In the genomic region with DNA sequence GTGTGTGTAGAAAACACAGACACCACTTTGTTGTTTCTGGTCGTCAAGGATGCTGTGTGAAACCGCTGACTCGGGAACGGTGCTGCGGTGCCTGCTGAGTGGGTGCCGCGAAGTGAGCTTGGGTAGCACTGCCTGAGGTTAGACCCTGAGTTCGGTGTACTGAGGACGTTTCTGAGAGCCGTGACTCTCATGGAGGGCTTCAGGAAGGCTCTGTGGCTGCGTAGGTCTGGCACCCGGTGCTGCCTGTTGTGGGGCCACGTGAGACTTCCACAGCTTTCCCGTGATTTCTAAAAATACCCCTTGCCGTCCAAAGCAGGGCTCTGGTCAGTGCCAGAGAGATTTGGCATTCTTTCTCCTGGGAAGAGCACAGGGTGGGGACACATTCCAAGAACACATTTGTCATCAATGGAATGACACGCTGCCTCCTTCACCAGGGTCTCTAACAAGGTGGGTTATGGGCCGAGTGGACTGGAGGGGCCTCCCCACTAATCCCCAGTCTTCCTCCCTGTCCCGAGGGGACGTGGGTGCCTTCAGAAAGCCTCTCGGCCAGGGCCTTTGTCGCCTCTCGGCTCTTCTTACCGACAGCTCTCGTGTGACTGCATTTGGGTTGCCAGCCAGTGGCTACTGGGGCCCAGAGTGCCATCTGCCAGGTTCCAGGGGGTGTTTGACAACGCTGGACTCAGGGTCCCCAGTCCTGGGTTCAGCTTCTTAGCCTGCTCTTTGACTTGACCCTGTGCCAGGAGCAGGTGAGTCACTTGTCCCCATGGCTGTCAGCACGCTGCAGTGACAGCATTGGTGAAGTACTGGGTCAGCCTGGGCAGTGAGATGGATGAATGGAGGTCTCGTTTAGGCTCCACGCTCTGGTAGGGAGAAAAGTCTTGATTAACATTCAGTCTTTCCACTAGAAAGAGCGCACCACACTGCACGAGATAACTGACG, we compare ENCODE assay signal across 13 cellular contexts.
DNase-seq lines count a peak whose midpoint lies in the region; ATAC-seq and TF ChIP-seq lines count a peak whose summit lies in the region.
"Had no signal": no experiment of that assay in that cellular context is flagged by ENCODE, and none has a peak within 500 bp of the region (broad histone marks: within the 10 kb centered on the region; RNA-seq: fewer than 3 reads in every experiment).

No MANE protein-coding gene starts in this region.

- no peaks in the 10 kb centered on the region for H3K9me3 ChIP-seq in esophagus squamous epithelium
- no peaks in the 10 kb centered on the region for H3K9me3 ChIP-seq in vagina

- TF ChIP-seq POLR2A in esophagus squamous epithelium (IDR thresholded peaks at IDR 0.05) (no peak), vagina (IDR thresholded peaks at IDR 0.05) (no peak)

- WGBS in esophagus squamous epithelium, 2 donors = 77 to 91% methylated on average over 14 to 19 of the region's 31 CpGs

- no peaks in the 10 kb centered on the region for H3K9me3 Mint-ChIP-seq in activated CD8-positive, alpha-beta memory T cell treated with anti-CD3 and anti-CD28 coated beads, Interleukin-2, amount 10 ng/mL, durations not matched to agents 7 days and 5 days (ENCODE audit: low read depth)
- H3K9me3 Mint-ChIP-seq in neural crest cell = no peaks in the 10 kb centered on the region
- H3K9me3 Mint-ChIP-seq: IgD-negative memory B cell had no signal

- H3K36me3 ChIP-seq in esophagus squamous epithelium (peaks cover 0 to 5% (median 0%) of the 10 kb centered on the region in 3 donors), vagina (no peaks in the 10 kb centered on the region)

- TF ChIP-seq CTCF in esophagus squamous epithelium (IDR thresholded peaks at IDR 0.05) = no peak
- no peak for TF ChIP-seq CTCF in neural crest cell (conservative IDR thresholded peaks at IDR 0.05)
- TF ChIP-seq CTCF in vagina (IDR thresholded peaks at IDR 0.05) = no peak

- DNase-seq in activated CD8-positive, alpha-beta memory T cell treated with anti-CD3 and anti-CD28 coated beads, Interleukin-2, amount 10 ng/mL, durations not matched to agents 7 days and 5 days = no peak
- DNase-seq in activated CD8-positive, alpha-beta memory T cell treated with anti-CD3 and anti-CD28 coated beads, Interleukin-2, amount 50 U/mL, for 4 hours = no peak
- no peak for DNase-seq in esophagus squamous epithelium (lab: John Stamatoyannopoulos, UW)
- no peak for DNase-seq in neural crest cell (ENCODE audit: low read depth, low spot score)
- no peak for DNase-seq in vagina (ENCODE audit: extremely low spot score in 2 of 2)
- DNase-seq in NCI-H2171 treated with DMSO at 0.1 percent for 48 hours (lab: John Stamatoyannopoulos, UW) = no peak
- DNase-seq: amniotic stem cell, EL, NCI-H2029 treated with DMSO at 0.1 percent for 48 hours, T1000 had no signal

- intact Hi-C loops in esophagus squamous epithelium (cut with DNase I) = no loop called here
- intact Hi-C loops in vagina (cut with DNase I) = no loop called here

- no peaks in the 10 kb centered on the region for H3K27me3 Mint-ChIP-seq in activated CD8-positive, alpha-beta memory T cell treated with anti-CD3 and anti-CD28 coated beads, Interleukin-2, amount 10 ng/mL, durations not matched to agents 7 days and 5 days
- H3K27me3 Mint-ChIP-seq in neural crest cell (ENCODE audit: low read depth) = peaks cover 2% of the 10 kb centered on the region
- H3K27me3 Mint-ChIP-seq: IgD-negative memory B cell had no signal

- H3K4me1 ChIP-seq in esophagus squamous epithelium (peaks cover 26 to 60% (median 46%) of the 10 kb centered on the region in 3 donors), vagina (peaks cover 45% of the 10 kb centered on the region)

- CTCF ChIA-PET in activated CD8-positive, alpha-beta memory T cell treated with anti-CD3 and anti-CD28 coated beads, Interleukin-2, amount 10 ng/mL, durations not matched to agents 7 days and 5 days (lab: Charles Lee) = interaction anchor here (1.0 to 2.2 kb wide), 2 partner anchors 14 to 18 kb away, joined by 3 to 10 read pairs; no protein-coding TSS in a partner anchor

- H3K27ac ChIP-seq in esophagus squamous epithelium = peak overlapping the region; percentile 69 to 87 (median 80)
- H3K27ac ChIP-seq in vagina = peak overlapping the region; percentile 59

- peak overlapping the region; percentile 0 for H3K27ac Mint-ChIP-seq in activated CD8-positive, alpha-beta memory T cell treated with anti-CD3 and anti-CD28 coated beads, Interleukin-2, amount 10 ng/mL, durations not matched to agents 7 days and 5 days
- H3K27ac Mint-ChIP-seq in neural crest cell (ENCODE audit: unreplicated experiment) = peak overlapping the region; percentile 35
- H3K27ac Mint-ChIP-seq: IgD-negative memory B cell had no signal

- H3K27me3 ChIP-seq in esophagus squamous epithelium = no peaks in the 10 kb centered on the region
- no peaks in the 10 kb centered on the region for H3K27me3 ChIP-seq in vagina

- no peak overlapping the region for H3K4me3 Mint-ChIP-seq in activated CD8-positive, alpha-beta memory T cell treated with anti-CD3 and anti-CD28 coated beads, Interleukin-2, amount 10 ng/mL, durations not matched to agents 7 days and 5 days
- no peak overlapping the region for H3K4me3 Mint-ChIP-seq in neural crest cell
- H3K4me3 Mint-ChIP-seq: IgD-negative memory B cell had no signal

- peaks cover 64% of the 10 kb centered on the region for H3K4me1 Mint-ChIP-seq in activated CD8-positive, alpha-beta memory T cell treated with anti-CD3 and anti-CD28 coated beads, Interleukin-2, amount 10 ng/mL, durations not matched to agents 7 days and 5 days
- peaks cover 4% of the 10 kb centered on the region for H3K4me1 Mint-ChIP-seq in neural crest cell

- H3K4me3 ChIP-seq in esophagus squamous epithelium = no peak overlapping the region
- no peak overlapping the region for H3K4me3 ChIP-seq in vagina

- peaks cover 35% of the 10 kb centered on the region for H3K36me3 Mint-ChIP-seq in activated CD8-positive, alpha-beta memory T cell treated with anti-CD3 and anti-CD28 coated beads, Interleukin-2, amount 10 ng/mL, durations not matched to agents 7 days and 5 days
- no peaks in the 10 kb centered on the region for H3K36me3 Mint-ChIP-seq in neural crest cell (ENCODE audit: low read depth)

- ATAC-seq in activated CD8-positive, alpha-beta memory T cell treated with anti-CD3 and anti-CD28 coated beads, Interleukin-2, amount 10 ng/mL, durations not matched to agents 7 days and 5 days = no peak
- ATAC-seq in HG03354 (IDR thresholded peaks at IDR 0.05; ENCODE audit: poor library complexity, severe bottlenecking, unreplicated experiment) (no peak), GM21528 (IDR thresholded peaks at IDR 0.05; ENCODE audit: low FRiP score, unreplicated experiment) (no peak)
